Comparison of ENCODE assay signal across 1 cellular context in the genomic region with DNA sequence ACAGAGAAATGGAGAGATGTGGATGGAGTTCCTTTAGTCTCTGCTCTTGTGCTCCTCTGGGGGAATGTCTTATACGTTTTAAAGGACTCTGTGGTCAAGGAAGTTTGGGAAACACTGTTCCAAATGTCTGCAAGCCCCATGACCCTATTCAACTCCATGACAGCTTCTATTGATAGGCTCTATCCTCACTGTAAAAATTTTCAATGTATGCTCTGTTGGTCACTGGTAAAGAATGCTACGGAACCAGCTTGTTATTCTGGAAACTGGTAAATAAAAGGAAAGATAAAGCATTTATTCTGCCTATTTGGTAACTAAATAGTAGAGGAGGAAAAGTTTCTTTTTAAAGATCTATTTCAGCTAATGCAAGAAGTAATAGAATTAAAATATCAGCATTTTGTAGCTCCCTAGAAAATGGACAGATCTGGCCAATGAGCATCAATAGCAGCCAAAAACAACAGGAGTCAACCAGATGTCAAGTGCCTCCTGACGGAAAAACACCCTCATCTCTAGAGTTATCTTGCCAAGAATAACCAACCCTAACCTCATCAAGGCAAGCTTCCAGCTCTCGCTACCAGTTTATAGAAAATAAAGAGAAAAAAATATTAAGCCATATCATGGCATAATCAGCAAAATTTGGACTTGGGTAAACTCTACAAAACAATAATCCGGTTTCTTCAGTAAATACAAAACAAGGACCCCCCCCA.
TF ChIP-seq lines count a peak whose summit lies in the region.

No MANE protein-coding gene starts in this region.

TF ChIP-seq in GM23338, 12 proteins besides CTCF, POLR2A, EP300 and RAD21 (continued from another document):
- no peak for TF ChIP-seq REST (IDR thresholded peaks at IDR 0.05; ENCODE audit: unreplicated experiment)
- TF ChIP-seq EZH2phosphoT487 (IDR thresholded peaks at IDR 0.05; ENCODE audit: unreplicated experiment): no peak
- TF ChIP-seq ZNF114 (CRISPR knock-in tag; IDR thresholded peaks at IDR 0.05): no peak
- no peak for TF ChIP-seq NANOG (IDR thresholded peaks at IDR 0.05; ENCODE audit: borderline replicate concordance)
- TF ChIP-seq, protein P1, sequence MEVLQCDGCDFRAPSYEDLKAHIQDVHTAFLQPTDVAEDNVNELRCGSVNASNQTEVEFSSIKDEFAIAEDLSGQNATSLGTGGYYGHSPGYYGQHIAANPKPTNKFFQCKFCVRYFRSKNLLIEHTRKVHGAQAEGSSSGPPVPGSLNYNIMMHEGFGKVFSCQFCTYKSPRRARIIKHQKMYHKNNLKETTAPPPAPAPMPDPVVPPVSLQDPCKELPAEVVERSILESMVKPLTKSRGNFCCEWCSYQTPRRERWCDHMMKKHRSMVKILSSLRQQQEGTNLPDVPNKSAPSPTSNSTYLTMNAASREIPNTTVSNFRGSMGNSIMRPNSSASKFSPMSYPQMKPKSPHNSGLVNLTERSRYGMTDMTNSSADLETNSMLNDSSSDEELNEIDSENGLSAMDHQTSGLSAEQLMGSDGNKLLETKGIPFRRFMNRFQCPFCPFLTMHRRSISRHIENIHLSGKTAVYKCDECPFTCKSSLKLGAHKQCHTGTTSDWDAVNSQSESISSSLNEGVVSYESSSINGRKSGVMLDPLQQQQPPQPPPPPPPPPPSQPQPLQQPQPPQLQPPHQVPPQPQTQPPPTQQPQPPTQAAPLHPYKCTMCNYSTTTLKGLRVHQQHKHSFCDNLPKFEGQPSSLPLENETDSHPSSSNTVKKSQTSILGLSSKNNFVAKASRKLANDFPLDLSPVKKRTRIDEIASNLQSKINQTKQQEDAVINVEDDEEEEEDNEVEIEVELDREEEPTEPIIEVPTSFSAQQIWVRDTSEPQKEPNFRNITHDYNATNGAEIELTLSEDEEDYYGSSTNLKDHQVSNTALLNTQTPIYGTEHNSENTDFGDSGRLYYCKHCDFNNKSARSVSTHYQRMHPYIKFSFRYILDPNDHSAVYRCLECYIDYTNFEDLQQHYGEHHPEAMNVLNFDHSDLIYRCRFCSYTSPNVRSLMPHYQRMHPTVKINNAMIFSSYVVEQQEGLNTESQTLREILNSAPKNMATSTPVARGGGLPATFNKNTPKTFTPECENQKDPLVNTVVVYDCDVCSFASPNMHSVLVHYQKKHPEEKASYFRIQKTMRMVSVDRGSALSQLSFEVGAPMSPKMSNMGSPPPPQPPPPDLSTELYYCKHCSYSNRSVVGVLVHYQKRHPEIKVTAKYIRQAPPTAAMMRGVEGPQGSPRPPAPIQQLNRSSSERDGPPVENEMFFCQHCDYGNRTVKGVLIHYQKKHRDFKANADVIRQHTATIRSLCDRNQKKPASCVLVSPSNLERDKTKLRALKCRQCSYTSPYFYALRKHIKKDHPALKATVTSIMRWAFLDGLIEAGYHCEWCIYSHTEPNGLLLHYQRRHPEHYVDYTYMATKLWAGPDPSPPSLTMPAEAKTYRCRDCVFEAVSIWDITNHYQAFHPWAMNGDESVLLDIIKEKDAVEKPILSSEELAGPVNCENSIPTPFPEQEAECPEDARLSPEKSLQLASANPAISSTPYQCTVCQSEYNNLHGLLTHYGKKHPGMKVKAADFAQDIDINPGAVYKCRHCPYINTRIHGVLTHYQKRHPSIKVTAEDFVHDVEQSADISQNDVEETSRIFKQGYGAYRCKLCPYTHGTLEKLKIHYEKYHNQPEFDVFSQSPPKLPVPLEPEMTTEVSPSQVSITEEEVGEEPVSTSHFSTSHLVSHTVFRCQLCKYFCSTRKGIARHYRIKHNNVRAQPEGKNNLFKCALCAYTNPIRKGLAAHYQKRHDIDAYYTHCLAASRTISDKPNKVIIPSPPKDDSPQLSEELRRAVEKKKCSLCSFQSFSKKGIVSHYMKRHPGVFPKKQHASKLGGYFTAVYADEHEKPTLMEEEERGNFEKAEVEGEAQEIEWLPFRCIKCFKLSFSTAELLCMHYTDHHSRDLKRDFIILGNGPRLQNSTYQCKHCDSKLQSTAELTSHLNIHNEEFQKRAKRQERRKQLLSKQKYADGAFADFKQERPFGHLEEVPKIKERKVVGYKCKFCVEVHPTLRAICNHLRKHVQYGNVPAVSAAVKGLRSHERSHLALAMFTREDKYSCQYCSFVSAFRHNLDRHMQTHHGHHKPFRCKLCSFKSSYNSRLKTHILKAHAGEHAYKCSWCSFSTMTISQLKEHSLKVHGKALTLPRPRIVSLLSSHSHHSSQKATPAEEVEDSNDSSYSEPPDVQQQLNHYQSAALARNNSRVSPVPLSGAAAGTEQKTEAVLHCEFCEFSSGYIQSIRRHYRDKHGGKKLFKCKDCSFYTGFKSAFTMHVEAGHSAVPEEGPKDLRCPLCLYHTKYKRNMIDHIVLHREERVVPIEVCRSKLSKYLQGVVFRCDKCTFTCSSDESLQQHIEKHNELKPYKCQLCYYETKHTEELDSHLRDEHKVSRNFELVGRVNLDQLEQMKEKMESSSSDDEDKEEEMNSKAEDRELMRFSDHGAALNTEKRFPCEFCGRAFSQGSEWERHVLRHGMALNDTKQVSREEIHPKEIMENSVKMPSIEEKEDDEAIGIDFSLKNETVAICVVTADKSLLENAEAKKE (CRISPR knock-in tag; IDR thresholded peaks at IDR 0.05): no peak
- TF ChIP-seq POLR2AphosphoS5 (IDR thresholded peaks at IDR 0.05; ENCODE audit: low read depth): no peak
- TF ChIP-seq STAT1 (IDR thresholded peaks at IDR 0.05; ENCODE audit: unreplicated experiment): no peak
- no peak for TF ChIP-seq ZNF331 (CRISPR knock-in tag; IDR thresholded peaks at IDR 0.05; ENCODE audit: low read depth)
TF ChIP-seq in GM23338: peak in this region for 0.
